ENCODE assay signal across 1 cellular context in the genomic region with DNA sequence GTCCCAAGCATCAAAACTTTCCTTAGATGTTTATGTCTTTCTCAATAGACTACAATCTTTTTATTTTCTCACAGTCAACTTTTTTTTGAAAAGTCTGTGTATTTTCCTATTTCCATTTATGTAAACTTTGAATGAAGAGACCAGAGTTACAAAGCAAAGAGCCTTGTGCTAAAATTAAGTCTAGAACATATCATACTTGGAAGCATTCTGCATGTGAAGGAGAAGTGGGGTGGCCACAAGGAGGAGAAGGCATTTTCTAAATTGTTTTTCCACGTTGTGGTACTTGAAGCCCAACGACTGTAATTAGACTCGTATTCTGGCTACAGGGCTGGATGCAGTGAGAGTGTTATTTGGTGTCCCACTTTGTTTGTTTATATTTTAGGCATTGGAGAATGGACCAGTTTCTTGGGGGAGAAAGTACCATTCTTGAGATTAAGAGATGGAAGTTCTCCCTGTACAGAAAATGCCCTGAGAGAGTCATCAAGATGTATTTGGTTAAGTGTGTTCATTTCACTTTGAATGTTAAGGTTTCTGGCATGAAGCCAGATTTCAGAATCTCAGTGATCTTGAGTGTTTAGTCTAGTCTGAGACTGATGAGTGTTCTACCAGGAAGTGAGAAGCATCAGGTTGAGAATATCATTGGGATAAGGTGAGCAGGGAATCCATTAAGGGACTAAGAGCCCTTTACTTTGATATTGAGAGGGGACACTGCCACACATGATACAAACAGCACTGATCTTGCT.
TF ChIP-seq lines count a peak whose summit lies in the region.

No MANE protein-coding gene starts in this region.

TF ChIP-seq in IMR-90, 13 proteins besides CTCF, POLR2A, EP300 and RAD21 (continued from another document):
- TF ChIP-seq, protein P1, sequence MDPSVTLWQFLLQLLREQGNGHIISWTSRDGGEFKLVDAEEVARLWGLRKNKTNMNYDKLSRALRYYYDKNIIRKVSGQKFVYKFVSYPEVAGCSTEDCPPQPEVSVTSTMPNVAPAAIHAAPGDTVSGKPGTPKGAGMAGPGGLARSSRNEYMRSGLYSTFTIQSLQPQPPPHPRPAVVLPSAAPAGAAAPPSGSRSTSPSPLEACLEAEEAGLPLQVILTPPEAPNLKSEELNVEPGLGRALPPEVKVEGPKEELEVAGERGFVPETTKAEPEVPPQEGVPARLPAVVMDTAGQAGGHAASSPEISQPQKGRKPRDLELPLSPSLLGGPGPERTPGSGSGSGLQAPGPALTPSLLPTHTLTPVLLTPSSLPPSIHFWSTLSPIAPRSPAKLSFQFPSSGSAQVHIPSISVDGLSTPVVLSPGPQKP (IDR thresholded peaks at IDR 0.05; ENCODE audit: borderline replicate concordance, low read depth, low read length): no peak
